ENCODE assay signal across 1 cellular context in genomic region chr16:1766231-1766630, GRCh38.
A peak's percentile ranks its signal among the peaks of the same experiment; 100 is the strongest.
TF ChIP-seq lines count a peak whose summit lies in the region.

No MANE protein-coding gene starts in this region.

TF ChIP-seq in K562, 482 proteins besides CTCF, POLR2A, EP300 and RAD21:
- TF ChIP-seq UBTF (IDR thresholded peaks at IDR 0.05; ENCODE audit: borderline replicate concordance in 1 of 2, low read depth in 2 of 2, low read length in 2 of 2), result no peak
- no peak for TF ChIP-seq IFI16 (CRISPR knock-in tag; IDR thresholded peaks at IDR 0.05)
- TF ChIP-seq POLR2G (IDR thresholded peaks at IDR 0.05; ENCODE audit: low read depth, low read length), result peak; percentile 15; the same call in 1 of the 2 replicates
